ENCODE assay signal across 8 cellular contexts in genomic region chr22:39254789-39255298, GRCh38. TPM values are rescaled to one million over a fixed set of nuclear protein-coding genes. Genes with fewer than 3 reads are reported as not detected.
DNase-seq lines count a peak whose midpoint lies in the region; ATAC-seq and TF ChIP-seq lines count a peak whose summit lies in the region.

No MANE protein-coding gene starts in this region.

- H3K4me3 ChIP-seq in AG04449 (ENCODE audit: low read depth, low read length) (no peak overlapping the region), fibroblast of pulmonary artery (replicated peaks; ENCODE audit: low read depth, low read length) (no peak overlapping the region), spleen (no peak overlapping the region)

- H3K27ac Mint-ChIP-seq in activated CD4-positive, alpha-beta memory T cell treated with anti-CD3 and anti-CD28 coated beads for 36 hours, result peak overlapping the region; percentile 68

- H3K27me3 Mint-ChIP-seq in activated CD4-positive, alpha-beta memory T cell treated with anti-CD3 and anti-CD28 coated beads for 36 hours, result peaks cover 4% of the 10 kb centered on the region

- peak overlapping the region in 7 of 8 donors; percentile 51 to 71 (median 63) for H3K27ac ChIP-seq in spleen

- no peak for TF ChIP-seq POLR2A in spleen (IDR thresholded peaks at IDR 0.05)

- H3K9me3 Mint-ChIP-seq in activated CD4-positive, alpha-beta memory T cell treated with anti-CD3 and anti-CD28 coated beads for 36 hours, result no peaks in the 10 kb centered on the region

- H3K36me3 ChIP-seq in spleen, result no peaks in the 10 kb centered on the region

- peaks cover 0 to 67% (median 16%) of the 10 kb centered on the region in 7 donors for H3K27me3 ChIP-seq in spleen (replicated peaks in 1 of 7)

- POLR2A ChIA-PET in AG04449 (lab: Yijun Ruan, JAX), result no interaction called here
- POLR2A ChIA-PET in activated CD4-positive, alpha-beta memory T cell treated with anti-CD3 and anti-CD28 coated beads for 36 hours (lab: Charles Lee), result interaction anchor here (1.2 kb wide), 1 partner anchor 24 kb away, joined by 3 read pairs; no protein-coding TSS in a partner anchor

- no peak for ATAC-seq in HG02852 (IDR thresholded peaks at IDR 0.05; ENCODE audit: unreplicated experiment)

- H3K4me3 Mint-ChIP-seq in activated CD4-positive, alpha-beta memory T cell treated with anti-CD3 and anti-CD28 coated beads for 36 hours, result peak overlapping the region; percentile 53

- intact Hi-C loops in activated CD4-positive, alpha-beta memory T cell treated with anti-CD3 and anti-CD28 coated beads for 36 hours (cut with micrococcal nuclease), result no loop called here
- intact Hi-C loops in spleen (cut with DNase I; ENCODE audit: low total_unique reads), result loop anchor here (10.0 kb wide), 1 partner anchor 50 kb away; no protein-coding TSS in a partner anchor

- H3K36me3 Mint-ChIP-seq in activated CD4-positive, alpha-beta memory T cell treated with anti-CD3 and anti-CD28 coated beads for 36 hours, result no peaks in the 10 kb centered on the region

- peak; percentile 21 for DNase-seq in AG04449 (ENCODE audit: low read depth, low spot score)
- DNase-seq in H4 (ENCODE audit: low spot score), result peak; percentile 47
- DNase-seq in activated CD4-positive, alpha-beta memory T cell treated with anti-CD3 and anti-CD28 coated beads for 36 hours, result peak; percentile 84
- DNase-seq in fibroblast of pulmonary artery (ENCODE audit: low read depth), result peak; percentile 41
- DNase-seq in spleen, result no peak
- no peak for DNase-seq in epidermal melanocyte (ENCODE audit: insufficient read length, low spot score)
- no peak for DNase-seq in NOMO-1 (lab: John Stamatoyannopoulos, UW; ENCODE audit: unreplicated experiment in 2 of 2)

- peaks cover 14 to 35% (median 29%) of the 10 kb centered on the region in 6 donors for H3K4me1 ChIP-seq in spleen

- WGBS in spleen, 5 donors, result 20 to 42% (median 36%) methylated on average over 11 to 15 of the region's 15 CpGs

- TF ChIP-seq CTCF in AG04449 (IDR thresholded peaks at IDR 0.05; ENCODE audit: insufficient read depth, low read length, missing control alignments) (no peak), fibroblast of pulmonary artery (IDR thresholded peaks at IDR 0.05; ENCODE audit: low read length, missing control alignments) (no peak), spleen (IDR thresholded peaks at IDR 0.05 in 8 of 11, conservative IDR thresholded peaks at IDR 0.05 in 3 of 11) (no peak)

- CTCF ChIA-PET in AG04449 (lab: Yijun Ruan, JAX), result no interaction called here
- CTCF ChIA-PET in activated CD4-positive, alpha-beta memory T cell treated with anti-CD3 and anti-CD28 coated beads for 36 hours (lab: Charles Lee), result interaction anchor here (3.3 kb wide), 1 partner anchor 57 kb away, joined by 15 read pairs; no protein-coding TSS in a partner anchor

- H3K4me1 Mint-ChIP-seq in activated CD4-positive, alpha-beta memory T cell treated with anti-CD3 and anti-CD28 coated beads for 36 hours (ENCODE audit: low read depth), result peaks cover 29% of the 10 kb centered on the region

- no peaks in the 10 kb centered on the region for H3K9me3 ChIP-seq in spleen

RNA-seq across cellular contexts. Expression of gene PDGFB, which starts 10.1 kb away (rescaled TPM):
- total RNA-seq in H4 (2014; rRNA removed; shearing (Covaris generic)), result 0.14 TPM in 1 of 2 replicates, not detected in the other
- total RNA-seq in activated CD4-positive, alpha-beta memory T cell treated with anti-CD3 and anti-CD28 coated beads for 36 hours, result 10 to 100 TPM; 11.7 to 13.3 TPM
- total RNA-seq in spleen, result 10 to 100 TPM in 2 of 7 donors, 1 to 10 TPM in 5; 2.4 to 20.5 (median 9.3) TPM
- 1 to 10 TPM; 1.7 to 8.2 (median 2.0) TPM for polyA plus RNA-seq in spleen

Comparison
In these comparisons a context has a peak if more than half of its experiments do, and no peak if none do; other contexts are left out.
1. DNase-seq: peak in AG04449 (single experiment), H4 (single experiment), activated CD4-positive, alpha-beta memory T cell treated with anti-CD3 and anti-CD28 coated beads for 36 hours (single experiment) and fibroblast of pulmonary artery (single experiment); none in spleen (single experiment), epidermal melanocyte (single experiment) and NOMO-1 (0 of 2).